Comparison of ENCODE assay signal across 24 cellular contexts in the genomic region with DNA sequence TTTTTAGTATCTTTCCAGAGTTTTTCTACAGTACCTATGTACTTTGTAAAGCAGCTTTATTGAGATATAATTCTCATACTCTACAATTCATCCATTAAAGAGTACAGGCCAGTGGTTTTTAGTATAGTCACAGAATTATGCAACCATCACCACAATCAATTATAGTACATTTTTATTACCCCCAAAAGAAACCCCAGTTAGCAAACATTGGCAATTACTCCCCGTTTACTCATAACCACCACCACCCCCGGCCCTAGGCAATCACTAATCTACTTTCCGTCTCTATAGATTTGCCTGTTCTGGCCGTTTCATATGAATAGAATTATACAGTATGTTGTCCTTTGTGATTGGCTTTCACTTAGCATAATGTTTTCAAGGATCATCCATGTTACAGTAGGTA.
DNase-seq lines count a peak whose midpoint lies in the region; ATAC-seq and TF ChIP-seq lines count a peak whose summit lies in the region.
"Had no signal": no experiment of that assay in that cellular context is flagged by ENCODE, and none has a peak within 500 bp of the region (broad histone marks: within the 10 kb centered on the region; RNA-seq: fewer than 3 reads in every experiment).

No MANE protein-coding gene starts in this region.

- no peaks in the 10 kb centered on the region for H3K36me3 ChIP-seq in ascending aorta
- H3K36me3 ChIP-seq: transverse colon had no signal

- no peaks in the 10 kb centered on the region for H3K4me1 ChIP-seq in ascending aorta

- H3K27ac ChIP-seq in epithelial cell of prostate, result peak overlapping the region; percentile 84
- H3K27ac ChIP-seq in ascending aorta, result no peak overlapping the region
- H3K27ac ChIP-seq: heart left ventricle, psoas muscle, SJSA1, transverse colon had no signal

- no peak overlapping the region for H3K4me3 ChIP-seq in AG09309 (ENCODE audit: control insufficient read depth, low read depth, low read length)
- H3K4me3 ChIP-seq in ascending aorta, result no peak overlapping the region
- H3K4me3 ChIP-seq: heart left ventricle, MG63, psoas muscle, SJSA1, smooth muscle cell, transverse colon had no signal

- TF ChIP-seq CTCF in AG09309 (IDR thresholded peaks at IDR 0.05; ENCODE audit: control insufficient read depth, insufficient read depth, low read depth, low read length, missing control alignments) (no peak), ascending aorta (IDR thresholded peaks at IDR 0.05) (no peak)

- no peaks in the 10 kb centered on the region for H3K27me3 ChIP-seq in ascending aorta
- H3K27me3 ChIP-seq: heart left ventricle, MG63, SJSA1, transverse colon had no signal

- DNase-seq in AG09309 (ENCODE audit: low read depth) (peak; percentile 49), LHCN-M2 (ENCODE audit: low read depth) (peak; percentile 48), RPMI7951 (ENCODE audit: low read depth) (peak; percentile 35), epithelial cell of prostate (ENCODE audit: low read depth, low spot score) (no peak), ascending aorta (ENCODE audit: low spot score in 2 of 2) (no peak), NCI-H1417 treated with DMSO at 0.1 percent for 48 hours (lab: John Stamatoyannopoulos, UW) (no peak), NCI-H1105 (lab: John Stamatoyannopoulos, UW) (no peak)
- DNase-seq: activated CD4-positive, alpha-beta T cell treated with anti-CD3 and anti-CD28 coated beads, Interleukin-2, amount 50 U/mL, for 4 hours; activated CD4-positive, CD25-positive, alpha-beta regulatory T cell; activated naive CD8-positive, alpha-beta T cell treated with anti-CD3 and anti-CD28 coated beads for 36 hours; CD4-positive, alpha-beta memory T cell; GDM1; MG63; naive thymus-derived CD8-positive, alpha-beta T cell; nucleus accumbens; psoas muscle; stimulated activated CD4-positive, alpha-beta T cell treated with anti-CD3 and anti-CD28 coated beads, Interleukin-2, amount 100 ng/mL, for 24 hours; T-cell; transverse colon had no signal

- no peaks in the 10 kb centered on the region for H3K9me3 ChIP-seq in ascending aorta
- H3K9me3 ChIP-seq: heart left ventricle, MG63, psoas muscle, SJSA1, transverse colon had no signal

- intact Hi-C loops in ascending aorta (cut with DNase I), result no loop called here

- ATAC-seq in HG03520 (IDR thresholded peaks at IDR 0.05; ENCODE audit: unreplicated experiment), result no peak
- ATAC-seq: activated T-helper 17 cell treated with anti-CD3 and anti-CD28 coated beads, Interleukin-2, amount 50 U/mL, for 72 hours; heart left ventricle; naive thymus-derived CD8-positive, alpha-beta T cell; psoas muscle; T-cell had no signal

Comparison
In these comparisons a context has a peak if more than half of its experiments do, and no peak if none do; other contexts are left out.
1. DNase-seq: peak in AG09309 (single experiment), LHCN-M2 (single experiment) and RPMI7951 (single experiment); none in epithelial cell of prostate (single experiment), ascending aorta (0 of 2), NCI-H1417 treated with DMSO at 0.1 percent for 48 hours (single experiment) and NCI-H1105 (single experiment).